Comparison of ENCODE assay signal across 27 cellular contexts in genomic region chr3:165775824-165776223, GRCh38.
"Had no signal": no experiment of that assay in that cellular context is flagged by ENCODE, and none has a peak within 500 bp of the region (broad histone marks: within the 10 kb centered on the region; RNA-seq: fewer than 3 reads in every experiment).

No MANE protein-coding gene starts in this region.

- H3K27ac ChIP-seq: stomach, suprapubic skin, testis, thoracic aorta, thyroid gland, tibial artery, tibial nerve, transverse colon, upper lobe of left lung, upper lobe of right lung, uterus, vagina had no signal

- ATAC-seq: stimulated activated effector memory CD8-positive, alpha-beta T cell treated with anti-CD3 and anti-CD28 coated beads, Interleukin-12 subunit alpha, Interleukin-12 subunit beta, amount 100 ng/mL, for 72 hours; stimulated activated memory B cell treated with anti-CD40 and anti-IgM and Interleukin-4, amounts not matched to agents 10 μg/mL and 1 μg/mL and 100 μg/mL, for 72 hours; stimulated activated naive B cell treated with anti-CD40 and anti-IgM and Interleukin-4, amounts not matched to agents 10 μg/mL and 1 μg/mL and 100 μg/mL, for 72 hours; stimulated activated naive CD8-positive, alpha-beta T cell treated with anti-CD3 and anti-CD28 coated beads, Interleukin-15, amount 100 ng/mL, for 72 hours; stimulated activated naive CD8-positive, alpha-beta T cell treated with anti-CD3 and anti-CD28 coated beads, Interleukin-15, Interleukin-2, amounts not matched to agents 100 U/mL and 50 U/mL, for 24 hours; upper lobe of right lung had no signal

- FAIRE-seq: urothelium cell line had no signal

- H3K4me3 ChIP-seq: stomach, suprapubic skin, testis, thoracic aorta, thyroid gland, tibial artery, tibial nerve, transverse colon, upper lobe of left lung, upper lobe of right lung, uterus, vagina had no signal

- H3K27me3 ChIP-seq: stomach, suprapubic skin, testis, thyroid gland, tibial artery, tibial nerve, transverse colon, upper lobe of left lung, upper lobe of right lung, uterus, vagina had no signal

- DNase-seq: stimulated activated CD4-positive, alpha-beta T cell treated with anti-CD3 and anti-CD28 coated beads, Interleukin-2, amount 100 ng/mL, for 48 hours; stimulated activated CD4-positive, alpha-beta T cell treated with anti-CD3 and anti-CD28 coated beads, Interleukin-4, amount 100 ng/mL, for 1 hour; stimulated activated CD4-positive, alpha-beta T cell treated with anti-CD3 and anti-CD28 coated beads, Interleukin-4, amount 100 ng/mL, for 24 hours; stimulated activated CD4-positive, alpha-beta T cell treated with anti-CD3 and anti-CD28 coated beads, Interleukin-4, amount 100 ng/mL, for 4 hours; stimulated activated CD8-positive, alpha-beta memory T cell treated with anti-CD3 and anti-CD28 coated beads, Interleukin-4, amount 100 ng/mL, for 48 hours; stimulated activated naive B cell treated with anti-CD40 and anti-IgM and Interleukin-4, amounts not matched to agents 10 μg/mL and 1 μg/mL and 100 μg/mL, for 72 hours; stimulated activated naive CD4-positive, alpha-beta T cell; stimulated activated naive CD4-positive, alpha-beta T cell treated with Interleukin-2 at 50 U/mL for 16 hours; stimulated activated naive CD8-positive, alpha-beta T cell treated with anti-CD3 and anti-CD28 coated beads, Interleukin-15, amount 100 ng/mL, for 72 hours; stimulated activated naive CD8-positive, alpha-beta T cell treated with anti-CD3 and anti-CD28 coated beads, Interleukin-15, Interleukin-2, amounts not matched to agents 100 U/mL and 50 U/mL, for 24 hours; stomach; substantia nigra; testis; thyroid gland; tibial artery; transverse colon; trophoblast cell; upper lobe of left lung; upper lobe of right lung; uterus had no signal

- H3K4me1 ChIP-seq: stomach, suprapubic skin, testis, thyroid gland, tibial artery, tibial nerve, transverse colon, upper lobe of left lung, upper lobe of right lung, uterus, vagina had no signal

- H3K36me3 ChIP-seq: stomach, suprapubic skin, thoracic aorta, thyroid gland, tibial artery, tibial nerve, transverse colon, upper lobe of left lung, upper lobe of right lung, uterus, vagina had no signal

- H3K9me3 ChIP-seq: suprapubic skin, testis, thoracic aorta, thyroid gland, tibial artery, tibial nerve, transverse colon, upper lobe of left lung, upper lobe of right lung, uterus, vagina had no signal
